Comparison of ENCODE assay signal across 8 cellular contexts in the genomic region with DNA sequence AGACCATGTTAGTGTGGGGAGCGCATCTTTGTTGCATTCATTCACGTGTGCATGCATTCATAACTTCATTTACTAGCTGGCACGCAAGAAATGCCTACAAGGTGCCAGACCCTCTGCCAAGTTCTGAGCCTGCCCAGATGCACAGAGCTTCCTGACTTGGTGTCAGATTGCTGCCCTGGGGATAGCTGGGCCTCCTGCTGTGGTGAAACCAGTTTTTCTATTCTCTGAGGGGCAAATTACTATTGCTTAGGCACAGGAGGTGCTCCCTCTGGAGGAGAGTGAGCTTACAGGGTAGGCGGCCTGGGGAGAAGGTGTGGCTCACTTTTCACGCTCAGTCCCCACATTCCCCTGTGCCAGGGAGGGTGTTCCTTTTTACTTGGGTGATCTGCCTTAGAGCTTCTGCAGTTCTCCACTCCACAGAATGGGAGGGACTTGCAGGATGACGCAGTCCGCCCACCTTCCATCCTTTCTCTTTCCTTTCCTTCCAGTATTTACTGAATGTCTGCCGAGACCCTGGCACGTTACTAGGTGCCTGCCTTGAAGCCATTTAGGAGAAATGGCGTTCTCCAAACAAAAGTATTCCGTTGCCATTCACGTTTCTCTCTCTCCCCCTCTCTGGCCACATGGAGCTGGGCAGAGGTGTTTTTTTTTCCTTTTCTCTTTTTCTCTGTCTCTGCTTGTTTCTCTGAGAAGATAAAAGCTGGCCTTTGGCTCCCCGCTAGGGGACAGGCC. TPM values are rescaled to one million over a fixed set of nuclear protein-coding genes. Genes with fewer than 3 reads are reported as not detected.
A peak's percentile ranks its signal among the peaks of the same experiment; 100 is the strongest.
DNase-seq lines count a peak whose midpoint lies in the region; ATAC-seq and TF ChIP-seq lines count a peak whose summit lies in the region.

No MANE protein-coding gene starts in this region.

- peak overlapping the region; percentile 69 for H2AFZ ChIP-seq in osteoblast (ENCODE audit: low read length)

- ATAC-seq in RWPE2 (ENCODE audit: low read depth), result peak; percentile 94
- no peak for ATAC-seq in GM21619 (IDR thresholded peaks at IDR 0.05; ENCODE audit: unreplicated experiment)
- ATAC-seq in HG02759 (IDR thresholded peaks at IDR 0.05; ENCODE audit: unreplicated experiment), result no peak

- no peaks in the 10 kb centered on the region for H3K27me3 ChIP-seq in RWPE2 (ENCODE audit: insufficient read depth, poor library complexity, severe bottlenecking)
- peaks cover 4% of the 10 kb centered on the region for H3K27me3 ChIP-seq in osteoblast (ENCODE audit: insufficient read depth, low read length)

- H3K4me3 ChIP-seq in RWPE2 (ENCODE audit: severe bottlenecking) (no peak overlapping the region), fibroblast of villous mesenchyme (ENCODE audit: low read depth, low read length) (no peak overlapping the region), osteoblast (ENCODE audit: insufficient read depth, low read length) (peak overlapping the region; percentile 4)

- no peaks in the 10 kb centered on the region for H3K36me3 ChIP-seq in RWPE2 (ENCODE audit: low read depth)
- H3K36me3 ChIP-seq in osteoblast (ENCODE audit: insufficient read depth, low read length), result no peaks in the 10 kb centered on the region

- H3K4me1 ChIP-seq in RWPE2 (ENCODE audit: insufficient read depth, poor library complexity, severe bottlenecking), result peaks cover 16% of the 10 kb centered on the region
- peaks cover 13% of the 10 kb centered on the region for H3K4me1 ChIP-seq in osteoblast (ENCODE audit: insufficient read depth, low read length)

- TF ChIP-seq CTCF in RWPE2 (IDR thresholded peaks at IDR 0.05; ENCODE audit: poor library complexity, severe bottlenecking), result peak; percentile 85
- peak; percentile 40 for TF ChIP-seq CTCF in fibroblast of villous mesenchyme (IDR thresholded peaks at IDR 0.05; ENCODE audit: insufficient read depth, low read depth, low read length)
- TF ChIP-seq CTCF in osteoblast (IDR thresholded peaks at IDR 0.05; ENCODE audit: extremely low read depth, low read depth, low read length), result peak; percentile 49

- H3K27ac ChIP-seq in RWPE2 (ENCODE audit: poor library complexity, severe bottlenecking), result peak overlapping the region; percentile 54
- peak overlapping the region; percentile 44 for H3K27ac ChIP-seq in osteoblast (ENCODE audit: low read depth, low read length)

- H3K4me2 ChIP-seq in osteoblast (ENCODE audit: insufficient read depth, low read length), result peak overlapping the region; percentile 58

- peak; percentile 17 for DNase-seq in AG08395 (ENCODE audit: low spot score)
- DNase-seq in HuH-7 (ENCODE audit: low spot score), result peak; percentile 47
- peak; percentile 93 for DNase-seq in RWPE2 (ENCODE audit: low spot score)
- peak; percentile 40 for DNase-seq in fibroblast of villous mesenchyme (ENCODE audit: low read depth)
- no peak for DNase-seq in osteoblast (ENCODE audit: insufficient read length, low spot score, missing footprints)
- no peak for DNase-seq in cerebellar cortex (ENCODE audit: low spot score)

- no peaks in the 10 kb centered on the region for H3K79me2 ChIP-seq in osteoblast (ENCODE audit: insufficient read depth, low read length)

- no peaks in the 10 kb centered on the region for H4K20me1 ChIP-seq in osteoblast (ENCODE audit: insufficient read depth, low read length)

- H3K9me3 ChIP-seq in RWPE2 (ENCODE audit: severe bottlenecking) (no peaks in the 10 kb centered on the region), osteoblast (ENCODE audit: low read depth, low read length) (no peaks in the 10 kb centered on the region)

RNA-seq across cellular contexts. Expression of a gene that starts 27.9 kb away (rescaled TPM):
- total RNA-seq in fibroblast of villous mesenchyme (455 and 461 TPM in 2 replicates), osteoblast (432 and 448 TPM in 2 replicates)

Comparison
In these comparisons a context has a peak if more than half of its experiments do, and no peak if none do; other contexts are left out.
1. DNase-seq: peak in AG08395 (single experiment), HuH-7 (single experiment), RWPE2 (single experiment) and fibroblast of villous mesenchyme (single experiment); none in osteoblast (single experiment) and cerebellar cortex (single experiment).
2. Peak in every context shown above with its lines, with median percentiles within 50 percentile points of each other: CTCF ChIP-seq.